Comparison of ENCODE assay signal across 29 cellular contexts in the genomic region with DNA sequence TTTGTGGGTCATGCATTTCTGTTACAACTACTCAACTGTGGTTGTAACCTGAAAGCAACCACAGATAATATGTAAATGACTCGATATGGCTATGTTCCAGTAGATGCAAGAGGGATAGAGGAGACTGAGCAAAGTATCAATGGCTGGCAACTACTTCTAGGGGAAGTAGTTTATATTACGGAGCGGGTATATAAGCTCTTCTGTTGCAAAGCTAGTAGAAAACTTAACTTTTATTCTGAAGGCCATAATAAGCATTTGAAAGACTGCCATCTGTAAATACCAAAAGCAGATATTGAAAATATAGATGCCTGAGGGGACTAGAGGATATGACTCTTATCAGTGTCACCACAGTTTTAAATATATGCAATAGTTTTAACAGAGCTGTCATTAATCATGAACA.
"Had no signal": no experiment of that assay in that cellular context is flagged by ENCODE, and none has a peak within 500 bp of the region (broad histone marks: within the 10 kb centered on the region; RNA-seq: fewer than 3 reads in every experiment).

No MANE protein-coding gene starts in this region.

- H3K27me3 ChIP-seq: brain microvascular endothelial cell, MG63, SJCRH30 had no signal

- H3K36me3 ChIP-seq: brain microvascular endothelial cell, MG63, SJCRH30 had no signal

- H3K4me1 ChIP-seq: SJCRH30 had no signal

- ATAC-seq: activated CD4-positive, alpha-beta T cell treated with anti-CD3 and anti-CD28 coated beads for 36 hours; activated CD4-positive, CD25-positive, alpha-beta regulatory T cell treated with anti-CD3 and anti-CD28 coated beads, Interleukin-2, amount 50 U/mL, for 24 hours; activated CD8-positive, alpha-beta T cell treated with anti-CD3 and anti-CD28 coated beads, Interleukin-2, amount 10 ng/mL, durations not matched to agents 7 days and 5 days; WTC11 had no signal

- H3K27ac ChIP-seq: brain microvascular endothelial cell, SJCRH30, SK-N-MC had no signal

- DNase-seq: activated CD4-positive, alpha-beta T cell treated with anti-CD3 and anti-CD28 coated beads for 36 hours; activated CD4-positive, alpha-beta T cell treated with anti-CD3 and anti-CD28 coated beads, Interleukin-2, amount 10 ng/mL, durations not matched to agents 7 days and 5 days; activated CD4-positive, alpha-beta T cell treated with anti-CD3 and anti-CD28 coated beads, Interleukin-2, amount 50 U/mL, for 48 hours; activated CD8-positive, alpha-beta T cell treated with anti-CD3 and anti-CD28 coated beads, Interleukin-2, amount 10 ng/mL, durations not matched to agents 7 days and 5 days; activated gamma-delta T cell; activated naive CD4-positive, alpha-beta T cell treated with Interleukin-2 at 50 U/mL for 16 hours; activated naive CD8-positive, alpha-beta T cell treated with anti-CD3 and anti-CD28 coated beads, Interleukin-2, amount 10 ng/mL, durations not matched to agents 7 days and 5 days; activated T-cell treated with anti-CD3 and anti-CD28 coated beads, Interleukin-2, amount 50 U/mL, for 24 hours; brain microvascular endothelial cell; central memory CD4-positive, alpha-beta T cell; Karpas-422; KBM-7; MG63; NCI-H1048; NCI-H1105 treated with DMSO at 0.1 percent for 48 hours; NCI-H1436; NCI-H1694; NCI-H2029; NCI-H345; NCI-H510A; NCI-H526; NCI-H748 treated with DMSO at 0.1 percent for 48 hours; SHP77; SJCRH30; T1000 had no signal

- FAIRE-seq: TTC549 had no signal

- H3K4me3 ChIP-seq: MG63, SJCRH30, SK-N-MC had no signal

- H3K9me3 ChIP-seq: MG63, SJCRH30 had no signal
